ENCODE assay signal across 9 cellular contexts in the genomic region with DNA sequence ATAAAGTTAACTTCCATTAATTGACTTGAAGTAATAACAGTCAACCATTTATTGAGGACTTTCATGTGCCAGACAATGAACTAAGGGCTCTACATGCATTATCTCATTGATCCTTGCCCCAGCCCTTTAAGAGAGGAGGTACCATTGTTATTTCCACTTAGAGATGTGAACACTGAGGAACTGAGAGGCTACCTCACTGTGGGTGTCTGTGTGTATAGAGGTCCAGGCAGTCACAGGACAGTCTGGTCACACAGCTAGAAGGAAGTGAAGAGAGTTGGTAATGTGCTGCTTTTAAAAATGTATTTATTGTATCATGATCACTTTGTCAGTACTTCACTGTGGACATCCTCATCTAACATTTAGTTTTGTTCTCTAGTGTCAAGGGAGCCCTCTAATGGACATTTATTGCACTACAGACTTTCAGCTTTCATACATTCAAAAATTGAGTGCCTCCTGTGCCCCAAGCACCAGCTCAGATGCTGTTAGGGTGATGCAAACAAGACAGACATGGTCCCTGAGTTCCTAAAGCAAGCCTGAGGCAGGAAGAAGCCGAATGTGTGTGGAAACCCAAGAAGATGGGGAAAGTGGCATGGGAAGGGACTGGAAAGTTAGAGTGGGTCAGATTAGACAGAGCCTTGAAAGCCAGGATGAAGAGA.
A peak's percentile ranks its signal among the peaks of the same experiment; 100 is the strongest.
DNase-seq lines count a peak whose midpoint lies in the region; ATAC-seq lines count a peak whose summit lies in the region.
"Had no signal": no experiment of that assay in that cellular context is flagged by ENCODE, and none has a peak within 500 bp of the region (broad histone marks: within the 10 kb centered on the region; RNA-seq: fewer than 3 reads in every experiment).

No MANE protein-coding gene starts in this region.

- no CpG with 5 or more reads among the region's 1 CpG for WGBS in mesendoderm (ENCODE audit: extremely low coverage, insufficient coverage, low lambda C conversion rate)

- peaks cover 6 to 9% of the 10 kb centered on the region in 2 donors for H3K27me3 Mint-ChIP-seq in effector memory CD8-positive, alpha-beta T cell

- no peak overlapping the region for H3K4me3 Mint-ChIP-seq in effector memory CD8-positive, alpha-beta T cell

- no peak overlapping the region for H3K9ac ChIP-seq in mesendoderm (ENCODE audit: low read length)
- H3K9ac ChIP-seq: BLaER1 treated with 17β-estradiol and CSF1 and Interleukin-3, amounts not matched to agents 10 nM and 100 nM had no signal

- no peaks in the 10 kb centered on the region for H3K27me3 ChIP-seq in mesendoderm (ENCODE audit: insufficient read depth, low read length, poor library complexity)
- H3K27me3 ChIP-seq: BLaER1 treated with 17β-estradiol and CSF1 and Interleukin-3, amounts not matched to agents 10 nM and 100 nM had no signal

- H3K79me2 ChIP-seq in mesendoderm (ENCODE audit: control insufficient read depth, insufficient read depth, low read length): no peaks in the 10 kb centered on the region

- H3K4me3 ChIP-seq in mesendoderm (ENCODE audit: low read length): no peak overlapping the region
- H3K4me3 ChIP-seq: BLaER1 treated with 17β-estradiol and CSF1 and Interleukin-3, amounts not matched to agents 10 nM and 100 nM had no signal

- H3K4me2 ChIP-seq in mesendoderm (ENCODE audit: low read length): no peak overlapping the region
- H3K4me2 ChIP-seq: BLaER1 treated with 17β-estradiol and CSF1 and Interleukin-3, amounts not matched to agents 10 nM and 100 nM had no signal

- no peak overlapping the region for H2AK5ac ChIP-seq in mesendoderm (ENCODE audit: low read length)

- no peak overlapping the region for H3K56ac ChIP-seq in mesendoderm (ENCODE audit: low read length)

- no peak overlapping the region for H3K23ac ChIP-seq in mesendoderm (ENCODE audit: low read length)

- no peak overlapping the region for H2BK5ac ChIP-seq in mesendoderm (ENCODE audit: low read length)

- H3K4ac ChIP-seq in mesendoderm (ENCODE audit: low read depth, low read length): no peak overlapping the region

- H3K79me1 ChIP-seq in mesendoderm (ENCODE audit: low read length): no peaks in the 10 kb centered on the region

- no peak overlapping the region for H3K27ac Mint-ChIP-seq in effector memory CD8-positive, alpha-beta T cell

- H4K5ac ChIP-seq in mesendoderm (ENCODE audit: low read length): no peak overlapping the region

- H3K9me3 Mint-ChIP-seq in effector memory CD8-positive, alpha-beta T cell: no peaks in the 10 kb centered on the region

- H2BK120ac ChIP-seq in mesendoderm (ENCODE audit: low read depth, low read length): no peak overlapping the region

- H3K4me1 ChIP-seq in mesendoderm (ENCODE audit: control insufficient read depth, low read depth, low read length): peaks cover 3% of the 10 kb centered on the region
- H3K4me1 ChIP-seq: BLaER1 treated with 17β-estradiol and CSF1 and Interleukin-3, amounts not matched to agents 10 nM and 100 nM had no signal

- no peaks in the 10 kb centered on the region for H3K36me3 ChIP-seq in mesendoderm (ENCODE audit: control insufficient read depth, insufficient read depth, low read length)

- no peak overlapping the region for H3K27ac ChIP-seq in mesendoderm (ENCODE audit: low read depth, low read length)
- H3K27ac ChIP-seq: BLaER1 treated with 17β-estradiol and CSF1 and Interleukin-3, amounts not matched to agents 10 nM and 100 nM had no signal

- ATAC-seq in GM21786 (IDR thresholded peaks at IDR 0.05; ENCODE audit: unreplicated experiment) (peak; percentile 68), GM21526 (IDR thresholded peaks at IDR 0.05; ENCODE audit: low FRiP score, unreplicated experiment) (no peak)
- peak; percentile 65 for ATAC-seq in effector memory CD8-positive, alpha-beta T cell (replicated peaks)

- DNase-seq in NCI-H510A treated with DMSO at 0.1 percent for 48 hours (lab: John Stamatoyannopoulos, UW) (peak; percentile 3), NCI-H510A (lab: John Stamatoyannopoulos, UW) (no peak), NCI-H1417 treated with DMSO at 0.1 percent for 48 hours (lab: John Stamatoyannopoulos, UW) (peak; percentile 4), SW480 (ENCODE audit: low spot score) (peak; percentile 62), mesendoderm (peak; percentile 75)
- DNase-seq in effector memory CD8-positive, alpha-beta T cell: peak; percentile 21 to 30 (median 30)

- no peak overlapping the region for H4K8ac ChIP-seq in mesendoderm (ENCODE audit: low read depth, low read length)

- no peak overlapping the region for H3K18ac ChIP-seq in mesendoderm (ENCODE audit: low read length)

- no peaks in the 10 kb centered on the region for H3K4me1 Mint-ChIP-seq in effector memory CD8-positive, alpha-beta T cell (ENCODE audit: low read depth in 2 of 2)

- H3K36me3 Mint-ChIP-seq in effector memory CD8-positive, alpha-beta T cell (ENCODE audit: insufficient read depth): no peaks in the 10 kb centered on the region

- H2BK15ac ChIP-seq in mesendoderm (replicated peaks; ENCODE audit: low read depth): no peak overlapping the region
